1 cellular context compared by ENCODE assay signal in the genomic region with DNA sequence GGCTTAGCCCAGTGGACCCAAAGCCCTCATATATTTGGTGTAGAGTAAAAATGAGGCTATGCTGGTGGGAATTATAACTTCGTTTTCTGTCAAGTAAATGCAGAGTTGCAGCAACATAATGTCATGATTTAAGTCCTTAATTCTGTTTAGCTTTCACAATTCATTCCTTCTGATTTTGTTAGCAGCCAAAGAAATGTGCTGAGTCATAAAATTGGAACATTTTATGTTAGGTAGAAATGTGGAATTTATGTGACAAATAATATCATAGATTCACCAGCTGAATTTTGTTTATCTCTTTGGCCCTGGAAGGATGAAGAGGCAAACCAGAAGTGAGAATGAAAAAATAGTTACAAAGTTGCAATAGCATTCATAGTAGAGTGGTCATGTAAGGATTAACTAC.
TF ChIP-seq lines count a peak whose summit lies in the region.

No MANE protein-coding gene starts in this region.

TF ChIP-seq in K562, 482 proteins besides CTCF, POLR2A, EP300 and RAD21 (continued from another document):
- peak; percentile 68 for TF ChIP-seq MAFG (tag; conservative IDR thresholded peaks at IDR 0.05)
